In genomic region chr19:1274852-1275259, GRCh38 we compare ENCODE assay signal across 8 cellular contexts. TPM values are rescaled to one million over a fixed set of nuclear protein-coding genes. Genes with fewer than 3 reads are reported as not detected.
A peak's percentile ranks its signal among the peaks of the same experiment; 100 is the strongest.
DNase-seq lines count a peak whose midpoint lies in the region; ATAC-seq, FAIRE-seq and TF ChIP-seq lines count a peak whose summit lies in the region.

No MANE protein-coding gene starts in this region.

- peaks cover 58 to 83% (median 68%) of the 10 kb centered on the region in 11 experiments for H3K36me3 ChIP-seq in BLaER1 treated with 17β-estradiol and CSF1 and Interleukin-3, amounts not matched to agents 10 nM and 100 nM
- H3K36me3 ChIP-seq in KOPT-K1 (ENCODE audit: insufficient read depth, low read length) (peaks cover 81% of the 10 kb centered on the region), mucosa of stomach (ENCODE audit: control insufficient read depth, insufficient read depth, low read length) (peaks cover 44% of the 10 kb centered on the region)

- H3K4me3 Mint-ChIP-seq in chondrocyte (ENCODE audit: unreplicated experiment): peak overlapping the region; percentile 58

- H3K27me3 ChIP-seq in BLaER1 treated with 17β-estradiol and CSF1 and Interleukin-3, amounts not matched to agents 10 nM and 100 nM: no peaks in the 10 kb centered on the region; a peak in 1 of 22 replicates
- no peaks in the 10 kb centered on the region for H3K27me3 ChIP-seq in mucosa of stomach (ENCODE audit: control insufficient read depth, insufficient read depth, low read length)

- peaks cover 34% of the 10 kb centered on the region for H3K36me3 Mint-ChIP-seq in chondrocyte (ENCODE audit: low read depth)

- no peak for ATAC-seq in HG03520 (IDR thresholded peaks at IDR 0.05; ENCODE audit: unreplicated experiment)

- H3K27ac ChIP-seq in BLaER1 treated with 17β-estradiol and CSF1 and Interleukin-3, amounts not matched to agents 10 nM and 100 nM: peak overlapping the region; percentile 92 to 99 (median 97)
- H3K27ac ChIP-seq in KOPT-K1 (ENCODE audit: low read depth, low read length, poor library complexity, severe bottlenecking): peak overlapping the region; percentile 96

- no peak for FAIRE-seq in GM12892 (lab: Jason Lieb, UNC)

- TF ChIP-seq POLR2A in GM12892 (IDR thresholded peaks at IDR 0.05; ENCODE audit: low read depth, low read length): no peak

- peak overlapping the region; percentile 93 to 100 (median 99) for H3K4me2 ChIP-seq in BLaER1 treated with 17β-estradiol and CSF1 and Interleukin-3, amounts not matched to agents 10 nM and 100 nM

- H4K20me1 ChIP-seq in BLaER1 treated with 17β-estradiol and CSF1 and Interleukin-3, amounts not matched to agents 10 nM and 100 nM: peaks cover 52 to 93% (median 79%) of the 10 kb centered on the region in 11 experiments

- H3K9ac ChIP-seq in BLaER1 treated with 17β-estradiol and CSF1 and Interleukin-3, amounts not matched to agents 10 nM and 100 nM: peak overlapping the region; percentile 89 to 100 (median 99)
- H3K9ac ChIP-seq in mucosa of stomach (ENCODE audit: low read length): peak overlapping the region; percentile 78

- no peaks in the 10 kb centered on the region for H3K27me3 Mint-ChIP-seq in chondrocyte (ENCODE audit: low read depth)

- H3K9me3 ChIP-seq in BLaER1 treated with 17β-estradiol and CSF1 and Interleukin-3, amounts not matched to agents 10 nM and 100 nM (replicated peaks in 1 of 11): no peaks in the 10 kb centered on the region
- no peaks in the 10 kb centered on the region for H3K9me3 ChIP-seq in KOPT-K1 (ENCODE audit: insufficient read depth, low read length, poor library complexity, severe bottlenecking)
- H3K9me3 ChIP-seq in mucosa of stomach (ENCODE audit: control insufficient read depth, low read length): no peaks in the 10 kb centered on the region

- peaks cover 51% of the 10 kb centered on the region for H3K4me1 Mint-ChIP-seq in chondrocyte (ENCODE audit: low read depth)

- H3K9me3 Mint-ChIP-seq in chondrocyte (ENCODE audit: low read depth): no peaks in the 10 kb centered on the region

- TF ChIP-seq CTCF in chondrocyte (IDR thresholded peaks at IDR 0.05): no peak

- peak overlapping the region; percentile 82 for H3K27ac Mint-ChIP-seq in chondrocyte (ENCODE audit: unreplicated experiment)

- DNase-seq in chondrocyte (ENCODE audit: low spot score) (no peak), GM12892 (ENCODE audit: insufficient read length) (no peak), NCI-H2196 (lab: John Stamatoyannopoulos, UW; ENCODE audit: unreplicated experiment) (no peak), NCI-H524 (lab: John Stamatoyannopoulos, UW) (no peak)

- H3K4me3 ChIP-seq in BLaER1 treated with 17β-estradiol and CSF1 and Interleukin-3, amounts not matched to agents 10 nM and 100 nM: peak overlapping the region; percentile 58 to 79 (median 73)
- peak overlapping the region; percentile 14 for H3K4me3 ChIP-seq in mucosa of stomach (ENCODE audit: low read length)

- peaks cover 55 to 77% (median 69%) of the 10 kb centered on the region in 10 experiments for H3K4me1 ChIP-seq in BLaER1 treated with 17β-estradiol and CSF1 and Interleukin-3, amounts not matched to agents 10 nM and 100 nM
- peaks cover 71% of the 10 kb centered on the region for H3K4me1 ChIP-seq in mucosa of stomach (ENCODE audit: control insufficient read depth, insufficient read depth, low read length)

RNA-seq across cellular contexts. Expression of gene FAM174C, which starts 0.5 kb away (rescaled TPM):
- total RNA-seq in chondrocyte: 32.7 to 41.3 TPM (median 36.1 TPM) in 3 replicates
- polyA plus RNA-seq in GM12892 (2012; ENCODE audit: missing spikeins): 20.2 TPM

RNA-seq across cellular contexts. Expression of gene CIRBP, which starts 5.7 kb away (rescaled TPM):
- total RNA-seq in chondrocyte: 295 to 320 TPM (median 303 TPM) in 3 replicates
- 276 TPM for polyA plus RNA-seq in GM12892 (2012; ENCODE audit: missing spikeins)

RNA-seq across cellular contexts. Expression of gene EFNA2, which starts 10.8 kb away (rescaled TPM):
- total RNA-seq in chondrocyte: 7.0 to 7.9 TPM (median 7.2 TPM) in 3 replicates
- polyA plus RNA-seq in GM12892 (2012; ENCODE audit: missing spikeins): not detected

RNA-seq across cellular contexts. Expression of gene MIDN, which starts 26.5 kb away (rescaled TPM):
- total RNA-seq in chondrocyte: 64.5 to 75.3 TPM (median 68.3 TPM) in 3 replicates
- 8.9 TPM for polyA plus RNA-seq in GM12892 (2012; ENCODE audit: missing spikeins)

RNA-seq across cellular contexts. Expression of gene ATP5F1D, which starts 33.3 kb away (rescaled TPM):
- 110 to 125 TPM (median 122 TPM) in 3 replicates for total RNA-seq in chondrocyte
- 63.3 TPM for polyA plus RNA-seq in GM12892 (2012; ENCODE audit: missing spikeins)
